Comparison of ENCODE assay signal across 1 cellular context in the genomic region with DNA sequence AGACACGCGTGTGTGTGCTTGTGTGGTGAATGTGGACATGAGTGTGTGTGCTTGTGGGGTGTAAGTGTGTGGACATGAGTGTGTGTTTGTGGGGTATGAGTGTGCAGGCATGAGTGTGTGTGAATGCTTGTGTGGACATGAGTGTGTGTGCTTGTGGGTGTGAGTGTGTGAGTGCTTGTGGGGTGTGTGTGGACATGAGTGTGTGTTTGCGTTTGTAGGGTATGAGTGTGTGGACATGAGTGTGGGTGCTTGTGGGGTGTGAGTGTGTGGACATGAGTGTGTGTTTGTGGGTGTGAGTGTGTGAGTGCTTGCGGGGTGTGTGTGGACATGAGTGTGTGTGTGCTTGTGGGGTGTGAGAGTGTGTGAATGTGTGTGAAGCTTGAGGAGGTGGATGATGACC.
TF ChIP-seq lines count a peak whose summit lies in the region.

No MANE protein-coding gene starts in this region.

TF ChIP-seq in K562, 482 proteins besides CTCF, POLR2A, EP300 and RAD21 (continued from another document and continues in another):
- TF ChIP-seq, protein P1, sequence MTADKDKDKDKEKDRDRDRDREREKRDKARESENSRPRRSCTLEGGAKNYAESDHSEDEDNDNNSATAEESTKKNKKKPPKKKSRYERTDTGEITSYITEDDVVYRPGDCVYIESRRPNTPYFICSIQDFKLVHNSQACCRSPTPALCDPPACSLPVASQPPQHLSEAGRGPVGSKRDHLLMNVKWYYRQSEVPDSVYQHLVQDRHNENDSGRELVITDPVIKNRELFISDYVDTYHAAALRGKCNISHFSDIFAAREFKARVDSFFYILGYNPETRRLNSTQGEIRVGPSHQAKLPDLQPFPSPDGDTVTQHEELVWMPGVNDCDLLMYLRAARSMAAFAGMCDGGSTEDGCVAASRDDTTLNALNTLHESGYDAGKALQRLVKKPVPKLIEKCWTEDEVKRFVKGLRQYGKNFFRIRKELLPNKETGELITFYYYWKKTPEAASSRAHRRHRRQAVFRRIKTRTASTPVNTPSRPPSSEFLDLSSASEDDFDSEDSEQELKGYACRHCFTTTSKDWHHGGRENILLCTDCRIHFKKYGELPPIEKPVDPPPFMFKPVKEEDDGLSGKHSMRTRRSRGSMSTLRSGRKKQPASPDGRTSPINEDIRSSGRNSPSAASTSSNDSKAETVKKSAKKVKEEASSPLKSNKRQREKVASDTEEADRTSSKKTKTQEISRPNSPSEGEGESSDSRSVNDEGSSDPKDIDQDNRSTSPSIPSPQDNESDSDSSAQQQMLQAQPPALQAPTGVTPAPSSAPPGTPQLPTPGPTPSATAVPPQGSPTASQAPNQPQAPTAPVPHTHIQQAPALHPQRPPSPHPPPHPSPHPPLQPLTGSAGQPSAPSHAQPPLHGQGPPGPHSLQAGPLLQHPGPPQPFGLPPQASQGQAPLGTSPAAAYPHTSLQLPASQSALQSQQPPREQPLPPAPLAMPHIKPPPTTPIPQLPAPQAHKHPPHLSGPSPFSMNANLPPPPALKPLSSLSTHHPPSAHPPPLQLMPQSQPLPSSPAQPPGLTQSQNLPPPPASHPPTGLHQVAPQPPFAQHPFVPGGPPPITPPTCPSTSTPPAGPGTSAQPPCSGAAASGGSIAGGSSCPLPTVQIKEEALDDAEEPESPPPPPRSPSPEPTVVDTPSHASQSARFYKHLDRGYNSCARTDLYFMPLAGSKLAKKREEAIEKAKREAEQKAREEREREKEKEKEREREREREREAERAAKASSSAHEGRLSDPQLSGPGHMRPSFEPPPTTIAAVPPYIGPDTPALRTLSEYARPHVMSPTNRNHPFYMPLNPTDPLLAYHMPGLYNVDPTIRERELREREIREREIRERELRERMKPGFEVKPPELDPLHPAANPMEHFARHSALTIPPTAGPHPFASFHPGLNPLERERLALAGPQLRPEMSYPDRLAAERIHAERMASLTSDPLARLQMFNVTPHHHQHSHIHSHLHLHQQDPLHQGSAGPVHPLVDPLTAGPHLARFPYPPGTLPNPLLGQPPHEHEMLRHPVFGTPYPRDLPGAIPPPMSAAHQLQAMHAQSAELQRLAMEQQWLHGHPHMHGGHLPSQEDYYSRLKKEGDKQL (CRISPR knock-in tag; IDR thresholded peaks at IDR 0.05; ENCODE audit: borderline replicate concordance), result no peak
- TF ChIP-seq FOXJ2 (tag; IDR thresholded peaks at IDR 0.05) (no peak), KDM2B (CRISPR knock-in tag; IDR thresholded peaks at IDR 0.05) (no peak), SLC30A9 (CRISPR knock-in tag; IDR thresholded peaks at IDR 0.05) (no peak), TEAD2 (tag; IDR thresholded peaks at IDR 0.05) (no peak), ZNF232 (CRISPR knock-in tag; IDR thresholded peaks at IDR 0.05) (no peak), HDGF (IDR thresholded peaks at IDR 0.05) (peak; percentile 95), ZFP36 (IDR thresholded peaks at IDR 0.05; ENCODE audit: low read depth, low read length, partially characterized antibody) (no peak), RAD51 (IDR thresholded peaks at IDR 0.05; ENCODE audit: borderline replicate concordance, low read depth) (no peak), CREBBP (IDR thresholded peaks at IDR 0.05; ENCODE audit: low read depth, low read length) (no peak), HNRNPH1 (optimal IDR thresholded peaks at IDR 0.05; ENCODE audit: low read depth, low read length) (no peak), TOE1 (IDR thresholded peaks at IDR 0.05; ENCODE audit: borderline replicate concordance) (peak; percentile 54; the same call in 1 of the 2 replicates), TOE1 (CRISPR knock-in tag; IDR thresholded peaks at IDR 0.05; ENCODE audit: borderline replicate concordance, low read depth) (no peak), ZNF24 (IDR thresholded peaks at IDR 0.05) (no peak), RBM14 (IDR thresholded peaks at IDR 0.05; ENCODE audit: borderline replicate concordance, insufficient read depth, low read depth, low read length) (no peak), ILF3 (IDR thresholded peaks at IDR 0.05; ENCODE audit: borderline replicate concordance) (no peak), SMARCC2 (IDR thresholded peaks at IDR 0.05; ENCODE audit: low read depth) (no peak)
- TF ChIP-seq, protein P2, sequence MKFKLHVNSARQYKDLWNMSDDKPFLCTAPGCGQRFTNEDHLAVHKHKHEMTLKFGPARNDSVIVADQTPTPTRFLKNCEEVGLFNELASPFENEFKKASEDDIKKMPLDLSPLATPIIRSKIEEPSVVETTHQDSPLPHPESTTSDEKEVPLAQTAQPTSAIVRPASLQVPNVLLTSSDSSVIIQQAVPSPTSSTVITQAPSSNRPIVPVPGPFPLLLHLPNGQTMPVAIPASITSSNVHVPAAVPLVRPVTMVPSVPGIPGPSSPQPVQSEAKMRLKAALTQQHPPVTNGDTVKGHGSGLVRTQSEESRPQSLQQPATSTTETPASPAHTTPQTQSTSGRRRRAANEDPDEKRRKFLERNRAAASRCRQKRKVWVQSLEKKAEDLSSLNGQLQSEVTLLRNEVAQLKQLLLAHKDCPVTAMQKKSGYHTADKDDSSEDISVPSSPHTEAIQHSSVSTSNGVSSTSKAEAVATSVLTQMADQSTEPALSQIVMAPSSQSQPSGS (CRISPR knock-in tag; IDR thresholded peaks at IDR 0.05), result no peak
- TF ChIP-seq, protein P3, sequence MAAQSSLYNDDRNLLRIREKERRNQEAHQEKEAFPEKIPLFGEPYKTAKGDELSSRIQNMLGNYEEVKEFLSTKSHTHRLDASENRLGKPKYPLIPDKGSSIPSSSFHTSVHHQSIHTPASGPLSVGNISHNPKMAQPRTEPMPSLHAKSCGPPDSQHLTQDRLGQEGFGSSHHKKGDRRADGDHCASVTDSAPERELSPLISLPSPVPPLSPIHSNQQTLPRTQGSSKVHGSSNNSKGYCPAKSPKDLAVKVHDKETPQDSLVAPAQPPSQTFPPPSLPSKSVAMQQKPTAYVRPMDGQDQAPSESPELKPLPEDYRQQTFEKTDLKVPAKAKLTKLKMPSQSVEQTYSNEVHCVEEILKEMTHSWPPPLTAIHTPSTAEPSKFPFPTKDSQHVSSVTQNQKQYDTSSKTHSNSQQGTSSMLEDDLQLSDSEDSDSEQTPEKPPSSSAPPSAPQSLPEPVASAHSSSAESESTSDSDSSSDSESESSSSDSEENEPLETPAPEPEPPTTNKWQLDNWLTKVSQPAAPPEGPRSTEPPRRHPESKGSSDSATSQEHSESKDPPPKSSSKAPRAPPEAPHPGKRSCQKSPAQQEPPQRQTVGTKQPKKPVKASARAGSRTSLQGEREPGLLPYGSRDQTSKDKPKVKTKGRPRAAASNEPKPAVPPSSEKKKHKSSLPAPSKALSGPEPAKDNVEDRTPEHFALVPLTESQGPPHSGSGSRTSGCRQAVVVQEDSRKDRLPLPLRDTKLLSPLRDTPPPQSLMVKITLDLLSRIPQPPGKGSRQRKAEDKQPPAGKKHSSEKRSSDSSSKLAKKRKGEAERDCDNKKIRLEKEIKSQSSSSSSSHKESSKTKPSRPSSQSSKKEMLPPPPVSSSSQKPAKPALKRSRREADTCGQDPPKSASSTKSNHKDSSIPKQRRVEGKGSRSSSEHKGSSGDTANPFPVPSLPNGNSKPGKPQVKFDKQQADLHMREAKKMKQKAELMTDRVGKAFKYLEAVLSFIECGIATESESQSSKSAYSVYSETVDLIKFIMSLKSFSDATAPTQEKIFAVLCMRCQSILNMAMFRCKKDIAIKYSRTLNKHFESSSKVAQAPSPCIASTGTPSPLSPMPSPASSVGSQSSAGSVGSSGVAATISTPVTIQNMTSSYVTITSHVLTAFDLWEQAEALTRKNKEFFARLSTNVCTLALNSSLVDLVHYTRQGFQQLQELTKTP (IDR thresholded peaks at IDR 0.05; ENCODE audit: low read depth in 1 of 2, partially characterized antibody in 2 of 2), result no peak
- TF ChIP-seq, protein P4, sequence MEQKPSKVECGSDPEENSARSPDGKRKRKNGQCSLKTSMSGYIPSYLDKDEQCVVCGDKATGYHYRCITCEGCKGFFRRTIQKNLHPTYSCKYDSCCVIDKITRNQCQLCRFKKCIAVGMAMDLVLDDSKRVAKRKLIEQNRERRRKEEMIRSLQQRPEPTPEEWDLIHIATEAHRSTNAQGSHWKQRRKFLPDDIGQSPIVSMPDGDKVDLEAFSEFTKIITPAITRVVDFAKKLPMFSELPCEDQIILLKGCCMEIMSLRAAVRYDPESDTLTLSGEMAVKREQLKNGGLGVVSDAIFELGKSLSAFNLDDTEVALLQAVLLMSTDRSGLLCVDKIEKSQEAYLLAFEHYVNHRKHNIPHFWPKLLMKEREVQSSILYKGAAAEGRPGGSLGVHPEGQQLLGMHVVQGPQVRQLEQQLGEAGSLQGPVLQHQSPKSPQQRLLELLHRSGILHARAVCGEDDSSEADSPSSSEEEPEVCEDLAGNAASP (IDR thresholded peaks at IDR 0.05), result no peak
- TF ChIP-seq, protein P5, sequence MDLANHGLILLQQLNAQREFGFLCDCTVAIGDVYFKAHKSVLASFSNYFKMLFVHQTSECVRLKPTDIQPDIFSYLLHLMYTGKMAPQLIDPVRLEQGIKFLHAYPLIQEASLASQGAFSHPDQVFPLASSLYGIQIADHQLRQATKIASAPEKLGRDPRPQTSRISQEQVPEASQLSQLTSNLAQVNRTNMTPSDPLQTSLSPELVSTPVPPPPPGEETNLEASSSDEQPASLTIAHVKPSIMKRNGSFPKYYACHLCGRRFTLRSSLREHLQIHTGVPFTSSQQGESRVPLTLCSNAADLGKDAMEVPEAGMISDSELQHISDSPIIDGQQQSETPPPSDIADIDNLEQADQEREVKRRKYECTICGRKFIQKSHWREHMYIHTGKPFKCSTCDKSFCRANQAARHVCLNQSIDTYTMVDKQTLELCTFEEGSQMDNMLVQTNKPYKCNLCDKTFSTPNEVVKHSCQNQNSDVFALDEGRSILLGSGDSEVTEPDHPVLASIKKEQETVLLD (IDR thresholded peaks at IDR 0.05), result 0 out of 2 replicates have a peak, but pooled peaks have one; percentile 36
- TF ChIP-seq, protein P6, sequence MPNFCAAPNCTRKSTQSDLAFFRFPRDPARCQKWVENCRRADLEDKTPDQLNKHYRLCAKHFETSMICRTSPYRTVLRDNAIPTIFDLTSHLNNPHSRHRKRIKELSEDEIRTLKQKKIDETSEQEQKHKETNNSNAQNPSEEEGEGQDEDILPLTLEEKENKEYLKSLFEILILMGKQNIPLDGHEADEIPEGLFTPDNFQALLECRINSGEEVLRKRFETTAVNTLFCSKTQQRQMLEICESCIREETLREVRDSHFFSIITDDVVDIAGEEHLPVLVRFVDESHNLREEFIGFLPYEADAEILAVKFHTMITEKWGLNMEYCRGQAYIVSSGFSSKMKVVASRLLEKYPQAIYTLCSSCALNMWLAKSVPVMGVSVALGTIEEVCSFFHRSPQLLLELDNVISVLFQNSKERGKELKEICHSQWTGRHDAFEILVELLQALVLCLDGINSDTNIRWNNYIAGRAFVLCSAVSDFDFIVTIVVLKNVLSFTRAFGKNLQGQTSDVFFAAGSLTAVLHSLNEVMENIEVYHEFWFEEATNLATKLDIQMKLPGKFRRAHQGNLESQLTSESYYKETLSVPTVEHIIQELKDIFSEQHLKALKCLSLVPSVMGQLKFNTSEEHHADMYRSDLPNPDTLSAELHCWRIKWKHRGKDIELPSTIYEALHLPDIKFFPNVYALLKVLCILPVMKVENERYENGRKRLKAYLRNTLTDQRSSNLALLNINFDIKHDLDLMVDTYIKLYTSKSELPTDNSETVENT (CRISPR knock-in tag; IDR thresholded peaks at IDR 0.05), result no peak
- TF ChIP-seq, protein P7, sequence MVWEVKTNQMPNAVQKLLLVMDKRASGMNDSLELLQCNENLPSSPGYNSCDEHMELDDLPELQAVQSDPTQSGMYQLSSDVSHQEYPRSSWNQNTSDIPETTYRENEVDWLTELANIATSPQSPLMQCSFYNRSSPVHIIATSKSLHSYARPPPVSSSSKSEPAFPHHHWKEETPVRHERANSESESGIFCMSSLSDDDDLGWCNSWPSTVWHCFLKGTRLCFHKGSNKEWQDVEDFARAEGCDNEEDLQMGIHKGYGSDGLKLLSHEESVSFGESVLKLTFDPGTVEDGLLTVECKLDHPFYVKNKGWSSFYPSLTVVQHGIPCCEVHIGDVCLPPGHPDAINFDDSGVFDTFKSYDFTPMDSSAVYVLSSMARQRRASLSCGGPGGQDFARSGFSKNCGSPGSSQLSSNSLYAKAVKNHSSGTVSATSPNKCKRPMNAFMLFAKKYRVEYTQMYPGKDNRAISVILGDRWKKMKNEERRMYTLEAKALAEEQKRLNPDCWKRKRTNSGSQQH (CRISPR knock-in tag; IDR thresholded peaks at IDR 0.05), result peak; percentile 53; the same call in 1 of the 2 replicates
- TF ChIP-seq, protein P8, sequence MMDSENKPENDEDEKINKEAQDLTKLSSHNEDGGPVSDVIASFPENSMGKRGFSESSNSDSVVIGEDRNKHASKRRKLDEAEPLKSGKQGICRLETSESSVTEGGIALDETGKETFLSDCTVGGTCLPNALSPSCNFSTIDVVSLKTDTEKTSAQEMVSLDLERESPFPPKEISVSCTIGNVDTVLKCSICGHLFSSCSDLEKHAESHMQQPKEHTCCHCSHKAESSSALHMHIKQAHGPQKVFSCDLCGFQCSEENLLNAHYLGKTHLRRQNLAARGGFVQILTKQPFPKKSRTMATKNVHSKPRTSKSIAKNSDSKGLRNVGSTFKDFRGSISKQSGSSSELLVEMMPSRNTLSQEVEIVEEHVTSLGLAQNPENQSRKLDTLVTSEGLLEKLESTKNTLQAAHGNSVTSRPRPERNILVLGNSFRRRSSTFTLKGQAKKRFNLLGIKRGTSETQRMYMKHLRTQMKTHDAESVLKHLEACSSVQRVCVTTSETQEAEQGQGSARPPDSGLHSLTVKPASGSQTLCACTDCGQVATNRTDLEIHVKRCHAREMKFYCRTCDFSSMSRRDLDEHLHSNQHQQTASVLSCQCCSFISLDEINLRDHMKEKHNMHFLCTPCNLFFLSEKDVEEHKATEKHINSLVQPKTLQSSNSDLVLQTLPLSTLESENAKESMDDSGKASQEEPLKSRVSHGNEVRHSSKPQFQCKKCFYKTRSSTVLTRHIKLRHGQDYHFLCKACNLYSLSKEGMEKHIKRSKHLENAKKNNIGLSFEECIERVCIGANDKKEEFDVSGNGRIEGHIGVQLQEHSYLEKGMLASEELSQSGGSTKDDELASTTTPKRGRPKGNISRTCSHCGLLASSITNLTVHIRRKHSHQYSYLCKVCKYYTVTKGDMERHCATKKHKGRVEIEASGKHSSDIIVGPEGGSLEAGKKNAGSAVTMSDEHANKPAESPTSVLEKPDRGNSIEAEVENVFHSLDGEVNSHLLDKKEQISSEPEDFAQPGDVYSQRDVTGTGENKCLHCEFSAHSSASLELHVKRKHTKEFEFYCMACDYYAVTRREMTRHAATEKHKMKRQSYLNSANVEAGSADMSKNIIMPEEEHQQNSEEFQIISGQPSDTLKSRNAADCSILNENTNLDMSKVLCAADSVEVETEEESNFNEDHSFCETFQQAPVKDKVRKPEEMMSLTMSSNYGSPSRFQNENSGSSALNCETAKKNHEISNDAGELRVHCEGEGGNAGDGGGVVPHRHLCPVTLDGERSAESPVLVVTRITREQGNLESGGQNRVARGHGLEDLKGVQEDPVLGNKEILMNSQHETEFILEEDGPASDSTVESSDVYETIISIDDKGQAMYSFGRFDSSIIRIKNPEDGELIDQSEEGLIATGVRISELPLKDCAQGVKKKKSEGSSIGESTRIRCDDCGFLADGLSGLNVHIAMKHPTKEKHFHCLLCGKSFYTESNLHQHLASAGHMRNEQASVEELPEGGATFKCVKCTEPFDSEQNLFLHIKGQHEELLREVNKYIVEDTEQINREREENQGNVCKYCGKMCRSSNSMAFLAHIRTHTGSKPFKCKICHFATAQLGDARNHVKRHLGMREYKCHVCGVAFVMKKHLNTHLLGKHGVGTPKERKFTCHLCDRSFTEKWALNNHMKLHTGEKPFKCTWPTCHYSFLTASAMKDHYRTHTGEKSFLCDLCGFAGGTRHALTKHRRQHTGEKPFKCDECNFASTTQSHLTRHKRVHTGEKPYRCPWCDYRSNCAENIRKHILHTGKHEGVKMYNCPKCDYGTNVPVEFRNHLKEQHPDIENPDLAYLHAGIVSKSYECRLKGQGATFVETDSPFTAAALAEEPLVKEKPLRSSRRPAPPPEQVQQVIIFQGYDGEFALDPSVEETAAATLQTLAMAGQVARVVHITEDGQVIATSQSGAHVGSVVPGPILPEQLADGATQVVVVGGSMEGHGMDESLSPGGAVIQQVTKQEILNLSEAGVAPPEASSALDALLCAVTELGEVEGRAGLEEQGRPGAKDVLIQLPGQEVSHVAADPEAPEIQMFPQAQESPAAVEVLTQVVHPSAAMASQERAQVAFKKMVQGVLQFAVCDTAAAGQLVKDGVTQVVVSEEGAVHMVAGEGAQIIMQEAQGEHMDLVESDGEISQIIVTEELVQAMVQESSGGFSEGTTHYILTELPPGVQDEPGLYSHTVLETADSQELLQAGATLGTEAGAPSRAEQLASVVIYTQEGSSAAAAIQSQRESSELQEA (IDR thresholded peaks at IDR 0.05; ENCODE audit: low read depth), result no peak
